19 cellular contexts compared by ENCODE assay signal in genomic region chr10:72375173-72375572, GRCh38. TPM values are rescaled to one million over a fixed set of nuclear protein-coding genes. Genes with fewer than 3 reads are reported as not detected.
DNase-seq lines count a peak whose midpoint lies in the region; FAIRE-seq and TF ChIP-seq lines count a peak whose summit lies in the region.
"Had no signal": no experiment of that assay in that cellular context is flagged by ENCODE, and none has a peak within 500 bp of the region (broad histone marks: within the 10 kb centered on the region; RNA-seq: fewer than 3 reads in every experiment).

No MANE protein-coding gene starts in this region.

- H3K79me2 ChIP-seq in H9 (ENCODE audit: insufficient read depth, low read length) (no peaks in the 10 kb centered on the region), astrocyte (ENCODE audit: insufficient read depth, low read length) (no peaks in the 10 kb centered on the region)

- no CpG with 5 or more reads among the region's 3 CpGs for WGBS in H9 (ENCODE audit: extremely low coverage, insufficient read length, low lambda C conversion rate)

- H3K9ac ChIP-seq in H9 (ENCODE audit: extremely low read depth, insufficient read length, low read length): no peak overlapping the region
- H3K9ac ChIP-seq in astrocyte (ENCODE audit: low read length): no peak overlapping the region

- no peaks in the 10 kb centered on the region for H3K79me1 ChIP-seq in H9 (ENCODE audit: insufficient read depth, low read depth, low read length, poor library complexity, severe bottlenecking)

- H3K27me3 Mint-ChIP-seq in H9 (ENCODE audit: low read depth): no peaks in the 10 kb centered on the region
- H3K27me3 Mint-ChIP-seq in astrocyte (ENCODE audit: low read depth, unreplicated experiment): no peaks in the 10 kb centered on the region
- H3K27me3 Mint-ChIP-seq: activated CD4-positive, alpha-beta memory T cell treated with anti-CD3 and anti-CD28 coated beads, Interleukin-2, amount 10 ng/mL, durations not matched to agents 7 days and 5 days; activated naive CD4-positive, alpha-beta T cell treated with anti-CD3 and anti-CD28 coated beads, Interleukin-2, amount 10 ng/mL, durations not matched to agents 7 days and 5 days had no signal

- H3K36me3 ChIP-seq in astrocyte (ENCODE audit: insufficient read depth, low read length): peaks cover 3% of the 10 kb centered on the region
- H3K36me3 ChIP-seq in MG63: no peaks in the 10 kb centered on the region

- no peaks in the 10 kb centered on the region for H3K9me3 Mint-ChIP-seq in H9
- no peaks in the 10 kb centered on the region for H3K9me3 Mint-ChIP-seq in astrocyte (ENCODE audit: unreplicated experiment)
- H3K9me3 Mint-ChIP-seq: activated CD4-positive, alpha-beta memory T cell treated with anti-CD3 and anti-CD28 coated beads, Interleukin-2, amount 10 ng/mL, durations not matched to agents 7 days and 5 days; activated naive CD4-positive, alpha-beta T cell treated with anti-CD3 and anti-CD28 coated beads, Interleukin-2, amount 10 ng/mL, durations not matched to agents 7 days and 5 days had no signal

- H3K56ac ChIP-seq in H9 (ENCODE audit: insufficient read length, low read depth, low read length): no peak overlapping the region

- H2AFZ ChIP-seq in H9 (ENCODE audit: low read length): no peak overlapping the region
- no peak overlapping the region for H2AFZ ChIP-seq in astrocyte (ENCODE audit: low read depth, low read length)

- no peaks in the 10 kb centered on the region for H3K23me2 ChIP-seq in H9 (ENCODE audit: insufficient read length, low read depth, low read length, poor library complexity, severe bottlenecking)

- no peak overlapping the region for H3T11ph ChIP-seq in H9 (ENCODE audit: low read length)

- H3K18ac ChIP-seq in H9 (ENCODE audit: insufficient read length, low read depth, low read length): no peak overlapping the region

- no peak overlapping the region for H4K5ac ChIP-seq in H9 (ENCODE audit: insufficient read length, low read depth, low read length)

- H2BK20ac ChIP-seq in H9 (ENCODE audit: low read depth, low read length, poor library complexity, severe bottlenecking): no peak overlapping the region

- FAIRE-seq in astrocyte (lab: Jason Lieb, UNC): no peak
- FAIRE-seq: HTR-8/SVneo had no signal

- no peak overlapping the region for H4K91ac ChIP-seq in H9 (ENCODE audit: insufficient read length, low read depth, low read length)

- H3K27ac ChIP-seq in H9 (ENCODE audit: insufficient read length, low read depth, low read length) (no peak overlapping the region), astrocyte (ENCODE audit: low read depth, low read length) (no peak overlapping the region)
- H3K27ac ChIP-seq: body of pancreas, C4-2B, coronary artery, left ventricle myocardium inferior, VCaP had no signal

- no peak overlapping the region for H3K4ac ChIP-seq in H9 (ENCODE audit: low read depth, low read length)

- H2BK5ac ChIP-seq in H9 (ENCODE audit: insufficient read length, low read length): no peak overlapping the region

- H3K27me3 ChIP-seq in H9 (ENCODE audit: insufficient read depth, low read length) (no peaks in the 10 kb centered on the region), astrocyte (ENCODE audit: insufficient read depth, low read length) (no peaks in the 10 kb centered on the region), MG63 (no peaks in the 10 kb centered on the region)
- H3K27me3 ChIP-seq: body of pancreas had no signal

- no peak overlapping the region for H3K4me2 ChIP-seq in H9 (ENCODE audit: insufficient read depth, insufficient read length, low read length)
- H3K4me2 ChIP-seq in astrocyte (ENCODE audit: low read length): no peak overlapping the region

- no peak overlapping the region for H3K14ac ChIP-seq in H9 (ENCODE audit: insufficient read depth, low read length)

- no peak overlapping the region for H2BK120ac ChIP-seq in H9 (ENCODE audit: low read depth, low read length, poor library complexity, severe bottlenecking)

- H3K4me3 Mint-ChIP-seq in H9 (no peak overlapping the region), astrocyte (ENCODE audit: unreplicated experiment) (no peak overlapping the region)
- H3K4me3 Mint-ChIP-seq: activated CD4-positive, alpha-beta memory T cell treated with anti-CD3 and anti-CD28 coated beads, Interleukin-2, amount 10 ng/mL, durations not matched to agents 7 days and 5 days; activated naive CD4-positive, alpha-beta T cell treated with anti-CD3 and anti-CD28 coated beads, Interleukin-2, amount 10 ng/mL, durations not matched to agents 7 days and 5 days had no signal

- no peak overlapping the region for H2BK15ac ChIP-seq in H9 (ENCODE audit: low read depth, low read length)

- TF ChIP-seq CTCF in H9 (conservative IDR thresholded peaks at IDR 0.05): no peak; the same call in 2 of the 3 replicates
- no peak for TF ChIP-seq CTCF in astrocyte (IDR thresholded peaks at IDR 0.05; ENCODE audit: insufficient read depth, low read depth, low read length)
- TF ChIP-seq CTCF in retinal pigment epithelial cell (conservative IDR thresholded peaks at IDR 0.05; ENCODE audit: low read depth, low read length): peak; percentile 22

- H3K23ac ChIP-seq in H9 (ENCODE audit: insufficient read length, low read depth, low read length): no peak overlapping the region

- H3K4me1 ChIP-seq in H9 (ENCODE audit: insufficient read depth, low read length): no peaks in the 10 kb centered on the region; the same call in 1 of the 2 replicates
- H3K4me1 ChIP-seq in astrocyte (ENCODE audit: insufficient read depth, low read length): peaks cover 4% of the 10 kb centered on the region
- H3K4me1 ChIP-seq: body of pancreas, left ventricle myocardium inferior had no signal

- H3K9me3 ChIP-seq in H9 (ENCODE audit: control insufficient read depth, low read depth, low read length): no peaks in the 10 kb centered on the region
- no peaks in the 10 kb centered on the region for H3K9me3 ChIP-seq in astrocyte (ENCODE audit: insufficient read depth, low read depth, low read length)
- H3K9me3 ChIP-seq in MG63: no peaks in the 10 kb centered on the region
- H3K9me3 ChIP-seq: body of pancreas, left ventricle myocardium inferior had no signal

- DNase-seq in H9 (no peak), astrocyte (ENCODE audit: low read depth) (peak; percentile 20), iPS-NIHi7 (ENCODE audit: extremely low spot score) (peak; percentile 39), retinal pigment epithelial cell (ENCODE audit: low read depth) (no peak), MG63 (no peak), NCI-H524 (lab: John Stamatoyannopoulos, UW) (no peak), HK-2 (ENCODE audit: unreplicated experiment) (no peak)
- DNase-seq in stimulated activated CD8-positive, alpha-beta memory T cell treated with anti-CD3 and anti-CD28 coated beads, Interleukin-4, amount 100 ng/mL, for 48 hours: no peak
- DNase-seq: activated naive CD4-positive, alpha-beta T cell treated with anti-CD3 and anti-CD28 coated beads, Interleukin-2, amount 10 ng/mL, durations not matched to agents 7 days and 5 days; activated T-cell treated with anti-CD3 and anti-CD28 coated beads, Interleukin-2, amount 50 U/mL, for 1 hour; body of pancreas; DMS 273 treated with DMSO at 0.1 percent for 48 hours; left ventricle myocardium inferior; NCI-H187 treated with DMSO at 0.1 percent for 48 hours had no signal

- peaks cover 0 to 4% (median 2%) of the 10 kb centered on the region in 3 experiments; a peak in 2 of 7 replicates for H3K36me3 Mint-ChIP-seq in H9 (ENCODE audit: insufficient read depth in 1 of 3, low read depth in 3 of 3)
- H3K36me3 Mint-ChIP-seq in astrocyte (ENCODE audit: low read depth, unreplicated experiment): peaks cover 2% of the 10 kb centered on the region

- no peak overlapping the region for H4K8ac ChIP-seq in H9 (replicated peaks; ENCODE audit: insufficient read length, low read depth, low read length)

- no peak overlapping the region for H2BK12ac ChIP-seq in H9 (ENCODE audit: insufficient read length, low read depth, low read length)

- H3K27ac Mint-ChIP-seq in H9 (peak overlapping the region in 2 of 3 experiments; percentile 3 to 19; a peak in 2 of 7 replicates), astrocyte (ENCODE audit: unreplicated experiment) (peak overlapping the region; percentile 44)
- H3K27ac Mint-ChIP-seq: activated CD4-positive, alpha-beta memory T cell treated with anti-CD3 and anti-CD28 coated beads, Interleukin-2, amount 10 ng/mL, durations not matched to agents 7 days and 5 days; activated naive CD4-positive, alpha-beta T cell treated with anti-CD3 and anti-CD28 coated beads, Interleukin-2, amount 10 ng/mL, durations not matched to agents 7 days and 5 days had no signal

- H3K4me1 Mint-ChIP-seq in H9 (peaks cover 28 to 29% of the 10 kb centered on the region in 2 experiments), astrocyte (ENCODE audit: low read depth, unreplicated experiment) (peaks cover 4% of the 10 kb centered on the region)

- H4K20me1 ChIP-seq in H9 (ENCODE audit: control insufficient read depth, insufficient read depth, insufficient read length) (no peaks in the 10 kb centered on the region), astrocyte (ENCODE audit: insufficient read depth, low read length) (no peaks in the 10 kb centered on the region)

- no peak overlapping the region for H2AK5ac ChIP-seq in H9 (ENCODE audit: insufficient read length, low read length)

- H3K4me3 ChIP-seq in astrocyte (ENCODE audit: insufficient read depth, low read depth, low read length): no peak overlapping the region
- H3K4me3 ChIP-seq in retinal pigment epithelial cell (ENCODE audit: low read length): no peak overlapping the region
- no peak overlapping the region for H3K4me3 ChIP-seq in MG63
- H3K4me3 ChIP-seq: body of pancreas, coronary artery, left ventricle myocardium inferior had no signal

RNA-seq across cellular contexts. Expression of gene DNAJB12, which starts 20.5 kb away (rescaled TPM):
- total RNA-seq in H9 (2021) (25.9 and 27.6 TPM in 2 replicates), astrocyte (24.3 and 24.8 TPM in 2 replicates)
- 19.3 and 24.4 TPM in 2 replicates for total RNA-seq in MG63 (2014; rRNA removed; shearing (Covaris generic); ENCODE audit: low replicate concordance)

Comparison
In these comparisons a context has a peak if more than half of its experiments do, and no peak if none do; other contexts are left out.
1. DNase-seq: peak in astrocyte (single experiment) and iPS-NIHi7 (single experiment); none in H9 (single experiment), retinal pigment epithelial cell (single experiment), stimulated activated CD8-positive, alpha-beta memory T cell treated with anti-CD3 and anti-CD28 coated beads, Interleukin-4, amount 100 ng/mL, for 48 hours (single experiment), MG63 (single experiment), NCI-H524 (0 of 2) and HK-2 (single experiment).